ENCODE assay signal across 28 cellular contexts in the genomic region with DNA sequence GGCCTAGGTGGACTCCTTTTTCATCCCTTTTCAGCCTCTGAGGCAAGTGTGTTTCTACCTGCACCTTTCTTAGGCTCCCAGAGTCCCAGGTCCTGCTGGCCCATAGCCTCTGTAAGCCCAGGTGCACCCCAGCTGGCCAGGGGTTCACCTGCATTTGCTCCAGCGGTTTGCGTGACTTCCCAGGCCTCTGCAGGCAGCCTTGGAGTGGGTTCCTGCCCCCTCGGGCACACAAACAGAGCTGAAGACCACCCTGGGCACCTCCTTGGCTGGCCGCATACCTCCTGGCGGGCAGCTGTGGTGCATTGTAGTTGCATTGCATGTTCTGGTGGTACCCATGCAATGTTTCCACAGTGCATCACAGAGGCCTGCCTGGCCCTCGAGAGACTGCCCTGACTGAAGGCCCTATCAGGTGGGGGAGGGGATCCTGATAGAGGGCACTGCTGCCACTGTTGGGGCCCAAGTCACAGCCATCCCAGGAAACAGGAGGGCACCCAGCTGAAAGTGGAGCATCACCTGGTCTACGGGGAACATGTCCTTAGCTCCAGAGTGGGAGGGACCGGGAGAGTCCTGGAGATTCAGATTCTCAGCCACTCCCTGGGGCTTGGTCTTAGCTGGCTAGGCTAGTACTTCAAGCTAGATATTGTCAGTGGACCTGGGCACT. TPM values are rescaled to one million over a fixed set of nuclear protein-coding genes. Genes with fewer than 3 reads are reported as not detected.
"Had no signal": no experiment of that assay in that cellular context is flagged by ENCODE, and none has a peak within 500 bp of the region (broad histone marks: within the 10 kb centered on the region; RNA-seq: fewer than 3 reads in every experiment).

No MANE protein-coding gene starts in this region.

- H3K27me3 ChIP-seq: adrenal gland, breast epithelium, Peyer's patch had no signal

- H3K4me1 Mint-ChIP-seq: activated B cell treated with CpG ODN at 0.5 μM for 24 hours; activated CD4-positive, alpha-beta T cell treated with anti-CD3 and anti-CD28 coated beads, Interleukin-2, amount 10 ng/mL, durations not matched to agents 24 days and 14 days; activated naive CD4-positive, alpha-beta T cell treated with anti-CD3 and anti-CD28 coated beads, Interleukin-2, amount 10 ng/mL, durations not matched to agents 7 days and 5 days; activated naive CD8-positive, alpha-beta T cell treated with anti-CD3 and anti-CD28 coated beads, Interleukin-2, amount 10 ng/mL, durations not matched to agents 7 days and 5 days; activated T-helper 17 cell treated with anti-CD3 and anti-CD28 coated beads, Interleukin-2, amount 50 U/mL, for 72 hours had no signal

- H3K9me3 Mint-ChIP-seq: activated B cell treated with CpG ODN at 0.5 μM for 24 hours; activated CD4-positive, alpha-beta T cell treated with anti-CD3 and anti-CD28 coated beads, Interleukin-2, amount 10 ng/mL, durations not matched to agents 24 days and 14 days; activated naive CD4-positive, alpha-beta T cell treated with anti-CD3 and anti-CD28 coated beads, Interleukin-2, amount 10 ng/mL, durations not matched to agents 7 days and 5 days; activated naive CD8-positive, alpha-beta T cell treated with anti-CD3 and anti-CD28 coated beads, Interleukin-2, amount 10 ng/mL, durations not matched to agents 7 days and 5 days; activated T-helper 17 cell treated with anti-CD3 and anti-CD28 coated beads, Interleukin-2, amount 50 U/mL, for 72 hours; IgD-negative memory B cell had no signal

- H3K27ac Mint-ChIP-seq: activated B cell treated with CpG ODN at 0.5 μM for 24 hours; activated CD4-positive, alpha-beta T cell treated with anti-CD3 and anti-CD28 coated beads, Interleukin-2, amount 10 ng/mL, durations not matched to agents 24 days and 14 days; activated naive CD8-positive, alpha-beta T cell treated with anti-CD3 and anti-CD28 coated beads, Interleukin-2, amount 10 ng/mL, durations not matched to agents 7 days and 5 days; activated T-helper 17 cell treated with anti-CD3 and anti-CD28 coated beads, Interleukin-2, amount 50 U/mL, for 72 hours had no signal

- H3K4me3 Mint-ChIP-seq: activated B cell treated with CpG ODN at 0.5 μM for 24 hours; activated CD4-positive, alpha-beta T cell treated with anti-CD3 and anti-CD28 coated beads, Interleukin-2, amount 10 ng/mL, durations not matched to agents 24 days and 14 days; activated naive CD4-positive, alpha-beta T cell treated with anti-CD3 and anti-CD28 coated beads, Interleukin-2, amount 10 ng/mL, durations not matched to agents 7 days and 5 days; activated naive CD8-positive, alpha-beta T cell treated with anti-CD3 and anti-CD28 coated beads, Interleukin-2, amount 10 ng/mL, durations not matched to agents 7 days and 5 days; activated T-helper 17 cell treated with anti-CD3 and anti-CD28 coated beads, Interleukin-2, amount 50 U/mL, for 72 hours had no signal

- DNase-seq: activated B cell treated with CpG ODN at 0.5 μM for 24 hours; activated CD4-positive, alpha-beta T cell treated with anti-CD3 and anti-CD28 coated beads for 1 hour; activated CD4-positive, alpha-beta T cell treated with anti-CD3 and anti-CD28 coated beads, Interleukin-2, amount 10 ng/mL, durations not matched to agents 24 days and 14 days; activated CD4-positive, alpha-beta T cell treated with anti-CD3 and anti-CD28 coated beads, Interleukin-2, amount 50 U/mL, for 48 hours; activated gamma-delta T cell; activated naive CD4-positive, alpha-beta T cell treated with anti-CD3 and anti-CD28 coated beads, Interleukin-2, amount 10 ng/mL, durations not matched to agents 7 days and 5 days; activated naive CD8-positive, alpha-beta T cell treated with anti-CD3 and anti-CD28 coated beads, Interleukin-2, amount 10 ng/mL, durations not matched to agents 7 days and 5 days; activated T-cell treated with anti-CD3 and anti-CD28 coated beads, Interleukin-2, amount 50 U/mL, for 48 hours; anterior cingulate cortex; NCI-H1092; NCI-H1436; NCI-H187; NCI-H2081; NCI-H510A treated with DMSO at 0.1 percent for 48 hours; NCI-H69; NK-92 treated with Interleukin-12 subunit alpha and Interleukin-12 subunit beta, amount 100 ng/mL, for 24 hours; OCI-M1; Peyer's patch; SIG-M5; T-helper 2 cell; T1000 had no signal

- H3K4me3 ChIP-seq: adrenal gland, breast epithelium, Peyer's patch had no signal

- H3K4me2 ChIP-seq: KMS-11 had no signal

- H3K36me3 ChIP-seq: breast epithelium had no signal

- H3K9me3 ChIP-seq: adrenal gland, breast epithelium, Peyer's patch had no signal

- FAIRE-seq: TTC549 had no signal

- H3K27ac ChIP-seq: breast epithelium, KMS-11, Peyer's patch had no signal

- H3K27me3 Mint-ChIP-seq: activated B cell treated with CpG ODN at 0.5 μM for 24 hours; activated CD4-positive, alpha-beta T cell treated with anti-CD3 and anti-CD28 coated beads, Interleukin-2, amount 10 ng/mL, durations not matched to agents 24 days and 14 days; activated naive CD4-positive, alpha-beta T cell treated with anti-CD3 and anti-CD28 coated beads, Interleukin-2, amount 10 ng/mL, durations not matched to agents 7 days and 5 days; activated naive CD8-positive, alpha-beta T cell treated with anti-CD3 and anti-CD28 coated beads, Interleukin-2, amount 10 ng/mL, durations not matched to agents 7 days and 5 days; activated T-helper 17 cell treated with anti-CD3 and anti-CD28 coated beads, Interleukin-2, amount 50 U/mL, for 72 hours; IgD-negative memory B cell had no signal

- H3K9ac ChIP-seq: KMS-11 had no signal

- H3K4me1 ChIP-seq: adrenal gland, breast epithelium, Peyer's patch had no signal

- ATAC-seq: activated T-helper 17 cell treated with anti-CD3 and anti-CD28 coated beads, Interleukin-2, amount 50 U/mL, for 72 hours had no signal

RNA-seq across cellular contexts. Expression of a gene that starts 14.1 kb away (rescaled TPM):
- total RNA-seq: activated naive CD8-positive, alpha-beta T cell treated with anti-CD3 and anti-CD28 coated beads, Interleukin-2, amount 10 ng/mL, durations not matched to agents 7 days and 5 days; breast epithelium; MCF 10A; Peyer's patch had no signal
